In genomic region chr1:87062687-87063086, GRCh38 we compare ENCODE assay signal across 25 cellular contexts.
"Had no signal": no experiment of that assay in that cellular context is flagged by ENCODE, and none has a peak within 500 bp of the region (broad histone marks: within the 10 kb centered on the region; RNA-seq: fewer than 3 reads in every experiment).

No MANE protein-coding gene starts in this region.

- H3K9me3 ChIP-seq: colonic mucosa, esophagus squamous epithelium, gastrocnemius medialis, neutrophil, ovary, prostate gland, right atrium auricular region, stomach, testis, vagina had no signal

- H3K27me3 Mint-ChIP-seq: activated CD4-positive, alpha-beta memory T cell treated with anti-CD3 and anti-CD28 coated beads, Interleukin-2, amount 10 ng/mL, durations not matched to agents 7 days and 5 days; natural killer cell treated with Interleukin-12 subunit alpha and Interleukin-12 subunit beta and Interleukin-15 and Interleukin-18, amount 100 ng/mL, for 72 hours; type B pancreatic cell had no signal

- H3K9me3 Mint-ChIP-seq: activated T-helper 1 cell treated with anti-CD3 and anti-CD28 coated beads, Interleukin-12 subunit alpha, Interleukin-12 subunit beta, Interleukin-2, Interleukin-4 antibody, amounts not matched to agents 30 ng/mL and 10 ng/mL and 1 ng/mL, durations not matched to agents 14 hours and 24 hours and 36 hours; natural killer cell treated with Interleukin-12 subunit alpha and Interleukin-12 subunit beta and Interleukin-15 and Interleukin-18, amount 100 ng/mL, for 72 hours had no signal

- H3K27ac ChIP-seq: colonic mucosa, esophagus squamous epithelium, gastrocnemius medialis, left ventricle myocardium inferior, neutrophil, ovary, prostate gland, right atrium auricular region, stomach, testis, vagina had no signal

- DNase-seq: activated CD4-positive, alpha-beta memory T cell treated with anti-CD3 and anti-CD28 coated beads, Interleukin-2, amount 10 ng/mL, durations not matched to agents 7 days and 5 days; activated CD4-positive, alpha-beta T cell treated with anti-CD3 and anti-CD28 coated beads for 48 hours; activated gamma-delta T cell treated with Interleukin-2 at 50 U/mL for 16 hours; colonic mucosa; endodermal cell; esophagus squamous epithelium; gastrocnemius medialis; hippocampal formation; kidney glomerular epithelial cell; left ventricle myocardium inferior; ovary; stimulated activated CD4-positive, alpha-beta T cell treated with anti-CD3 and anti-CD28 coated beads, Interleukin-12 subunit alpha, Interleukin-12 subunit beta, amount 100 ng/mL, for 4 hours; stimulated activated CD4-positive, alpha-beta T cell treated with anti-CD3 and anti-CD28 coated beads, Interleukin-4, amount 100 ng/mL, for 4 hours; stomach; T1000; testis had no signal

- H3K4me1 ChIP-seq: colonic mucosa, esophagus squamous epithelium, prostate gland, testis had no signal

- FAIRE-seq: astrocyte had no signal

- H3K4me3 Mint-ChIP-seq: activated CD4-positive, alpha-beta memory T cell treated with anti-CD3 and anti-CD28 coated beads, Interleukin-2, amount 10 ng/mL, durations not matched to agents 7 days and 5 days; activated T-helper 1 cell treated with anti-CD3 and anti-CD28 coated beads, Interleukin-12 subunit alpha, Interleukin-12 subunit beta, Interleukin-2, Interleukin-4 antibody, amounts not matched to agents 30 ng/mL and 10 ng/mL and 1 ng/mL, durations not matched to agents 14 hours and 24 hours and 36 hours; endodermal cell; mesothelial cell of epicardium; natural killer cell treated with Interleukin-12 subunit alpha and Interleukin-12 subunit beta and Interleukin-15 and Interleukin-18, amount 100 ng/mL, for 72 hours; type B pancreatic cell had no signal

- H3K27me3 ChIP-seq: colonic mucosa, esophagus squamous epithelium, gastrocnemius medialis, neutrophil, ovary, right atrium auricular region, stomach, testis, vagina had no signal

- H3K36me3 ChIP-seq: colonic mucosa, esophagus squamous epithelium, gastrocnemius medialis, left ventricle myocardium inferior, neutrophil, ovary, prostate gland, right atrium auricular region, stomach, vagina had no signal

- ATAC-seq: gastrocnemius medialis; natural killer cell treated with Interleukin-12 subunit alpha and Interleukin-12 subunit beta and Interleukin-15 and Interleukin-18, amount 100 ng/mL, for 72 hours had no signal

- H3K4me3 ChIP-seq: colonic mucosa, esophagus squamous epithelium, gastrocnemius medialis, left ventricle myocardium inferior, ovary, prostate gland, right atrium auricular region, stomach, testis, vagina had no signal

- H3K27ac Mint-ChIP-seq: activated CD4-positive, alpha-beta memory T cell treated with anti-CD3 and anti-CD28 coated beads, Interleukin-2, amount 10 ng/mL, durations not matched to agents 7 days and 5 days; activated T-helper 1 cell treated with anti-CD3 and anti-CD28 coated beads, Interleukin-12 subunit alpha, Interleukin-12 subunit beta, Interleukin-2, Interleukin-4 antibody, amounts not matched to agents 30 ng/mL and 10 ng/mL and 1 ng/mL, durations not matched to agents 14 hours and 24 hours and 36 hours; endodermal cell; mesothelial cell of epicardium; type B pancreatic cell had no signal
